In the genomic region with DNA sequence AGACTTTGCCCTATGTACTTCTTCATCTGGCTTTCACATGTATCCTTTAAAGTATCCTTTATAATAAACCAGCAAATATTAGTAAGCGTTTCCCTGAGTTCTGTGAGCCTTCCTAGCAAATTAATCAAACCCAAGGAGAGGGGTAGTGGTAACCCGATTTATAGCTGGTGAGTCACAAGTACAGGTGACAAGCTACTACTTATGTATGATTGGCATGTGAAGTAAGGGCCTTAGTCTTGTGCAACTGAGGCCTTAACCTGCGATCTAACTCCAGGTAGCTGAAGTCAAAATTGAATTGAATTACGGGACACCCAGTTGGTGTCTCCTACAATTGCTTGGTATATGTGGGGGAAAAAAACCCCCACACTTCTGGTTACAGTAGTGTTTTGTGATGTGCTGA, we compare ENCODE assay signal across 26 cellular contexts.
"Had no signal": no experiment of that assay in that cellular context is flagged by ENCODE, and none has a peak within 500 bp of the region (broad histone marks: within the 10 kb centered on the region; RNA-seq: fewer than 3 reads in every experiment).

No MANE protein-coding gene starts in this region.

- H3K9me3 ChIP-seq: ascending aorta, esophagus muscularis mucosa, pancreas, psoas muscle, right atrium auricular region, spleen, tibial nerve had no signal

- H3K27ac Mint-ChIP-seq: activated CD4-positive, alpha-beta memory T cell treated with anti-CD3 and anti-CD28 coated beads for 36 hours; activated naive CD4-positive, alpha-beta T cell treated with anti-CD3 and anti-CD28 coated beads, Interleukin-2, amount 10 ng/mL, durations not matched to agents 7 days and 5 days; activated naive CD8-positive, alpha-beta T cell treated with anti-CD3 and anti-CD28 coated beads, Interleukin-2, amount 10 ng/mL, durations not matched to agents 7 days and 5 days; activated T-helper 1 cell treated with anti-CD3 and anti-CD28 coated beads, Interleukin-12 subunit alpha, Interleukin-12 subunit beta, Interleukin-2, Interleukin-4 antibody, amounts not matched to agents 30 ng/mL and 10 ng/mL and 1 ng/mL, durations not matched to agents 14 hours and 24 hours and 36 hours; brain; mesothelial cell of epicardium; naive B cell; T-helper 1 cell treated with Interleukin-12 subunit alpha and Interleukin-12 subunit beta and Interleukin-4 antibody, amounts not matched to agents 30 μg/mL and 1 μg/mL, for 36 hours had no signal

- H3K4me1 ChIP-seq: ascending aorta, pancreas, spleen, tibial nerve had no signal

- H3K27ac ChIP-seq: ascending aorta, esophagus muscularis mucosa, pancreas, psoas muscle, right atrium auricular region, spleen, tibial nerve, VCaP had no signal

- H3K36me3 ChIP-seq: ascending aorta, pancreas had no signal

- H3K27me3 Mint-ChIP-seq: activated CD4-positive, alpha-beta memory T cell treated with anti-CD3 and anti-CD28 coated beads for 36 hours; activated naive CD4-positive, alpha-beta T cell treated with anti-CD3 and anti-CD28 coated beads, Interleukin-2, amount 10 ng/mL, durations not matched to agents 7 days and 5 days; activated naive CD8-positive, alpha-beta T cell treated with anti-CD3 and anti-CD28 coated beads, Interleukin-2, amount 10 ng/mL, durations not matched to agents 7 days and 5 days; brain; naive B cell had no signal

- H3K9me3 Mint-ChIP-seq: activated CD4-positive, alpha-beta memory T cell treated with anti-CD3 and anti-CD28 coated beads for 36 hours; activated naive CD4-positive, alpha-beta T cell treated with anti-CD3 and anti-CD28 coated beads, Interleukin-2, amount 10 ng/mL, durations not matched to agents 7 days and 5 days; activated naive CD8-positive, alpha-beta T cell treated with anti-CD3 and anti-CD28 coated beads, Interleukin-2, amount 10 ng/mL, durations not matched to agents 7 days and 5 days; activated T-helper 1 cell treated with anti-CD3 and anti-CD28 coated beads, Interleukin-12 subunit alpha, Interleukin-12 subunit beta, Interleukin-2, Interleukin-4 antibody, amounts not matched to agents 30 ng/mL and 10 ng/mL and 1 ng/mL, durations not matched to agents 14 hours and 24 hours and 36 hours; mesothelial cell of epicardium; naive B cell; T-helper 1 cell treated with Interleukin-12 subunit alpha and Interleukin-12 subunit beta and Interleukin-4 antibody, amounts not matched to agents 30 μg/mL and 1 μg/mL, for 36 hours had no signal

- ATAC-seq: pancreas had no signal

- DNase-seq: activated CD4-positive, alpha-beta memory T cell treated with anti-CD3 and anti-CD28 coated beads for 36 hours; activated CD4-positive, alpha-beta T cell treated with anti-CD3 and anti-CD28 coated beads for 48 hours; activated CD8-positive, alpha-beta memory T cell treated with anti-CD3 and anti-CD28 coated beads, Interleukin-2, amount 50 U/mL, for 4 hours; activated effector memory CD4-positive, alpha-beta T cell treated with anti-CD3 and anti-CD28 coated beads, Interleukin-2, amount 50 U/mL, for 16 hours; activated naive CD4-positive, alpha-beta T cell treated with anti-CD3 and anti-CD28 coated beads, Interleukin-2, amount 10 ng/mL, durations not matched to agents 7 days and 5 days; activated naive CD8-positive, alpha-beta T cell treated with anti-CD3 and anti-CD28 coated beads, Interleukin-2, amount 10 ng/mL, durations not matched to agents 7 days and 5 days; activated T-cell treated with anti-CD3 and anti-CD28 coated beads, Interleukin-2, amount 50 U/mL, for 1 hour; central memory CD4-positive, alpha-beta T cell; foreskin melanocyte; glutamatergic neuron; islet precursor cell; naive B cell; pancreas; psoas muscle; spleen; stimulated activated naive CD4-positive, alpha-beta T cell treated with Interleukin-2 at 50 U/mL for 16 hours; T-helper 9 cell had no signal

- H3K27me3 ChIP-seq: ascending aorta, esophagus muscularis mucosa, pancreas, right atrium auricular region, spleen, tibial nerve had no signal

- H3K4me3 ChIP-seq: ascending aorta, esophagus muscularis mucosa, pancreas, psoas muscle, right atrium auricular region, spleen, tibial nerve had no signal

- H3K4me3 Mint-ChIP-seq: activated CD4-positive, alpha-beta memory T cell treated with anti-CD3 and anti-CD28 coated beads for 36 hours; activated naive CD4-positive, alpha-beta T cell treated with anti-CD3 and anti-CD28 coated beads, Interleukin-2, amount 10 ng/mL, durations not matched to agents 7 days and 5 days; activated naive CD8-positive, alpha-beta T cell treated with anti-CD3 and anti-CD28 coated beads, Interleukin-2, amount 10 ng/mL, durations not matched to agents 7 days and 5 days; activated T-helper 1 cell treated with anti-CD3 and anti-CD28 coated beads, Interleukin-12 subunit alpha, Interleukin-12 subunit beta, Interleukin-2, Interleukin-4 antibody, amounts not matched to agents 30 ng/mL and 10 ng/mL and 1 ng/mL, durations not matched to agents 14 hours and 24 hours and 36 hours; brain; mesothelial cell of epicardium; naive B cell; T-helper 1 cell treated with Interleukin-12 subunit alpha and Interleukin-12 subunit beta and Interleukin-4 antibody, amounts not matched to agents 30 μg/mL and 1 μg/mL, for 36 hours had no signal
